In genomic region chr19:14450876-14451275, GRCh38 we compare ENCODE assay signal across 12 cellular contexts. TPM values are rescaled to one million over a fixed set of nuclear protein-coding genes. Genes with fewer than 3 reads are reported as not detected.
"Had no signal": no experiment of that assay in that cellular context is flagged by ENCODE, and none has a peak within 500 bp of the region (broad histone marks: within the 10 kb centered on the region; RNA-seq: fewer than 3 reads in every experiment).

No MANE protein-coding gene starts in this region.

- H3K4me3 ChIP-seq: ascending aorta, cardiac muscle cell, MG63 had no signal

- H3K27me3 ChIP-seq: ascending aorta, cardiac muscle cell, MG63 had no signal

- H3K27ac ChIP-seq: ascending aorta, cardiac muscle cell had no signal

- DNase-seq: KG1; NCI-H1105 treated with DMSO at 0.1 percent for 48 hours; NCI-H1694; NCI-H345; NCI-H524 treated with DMSO at 0.1 percent for 48 hours; NK-92 treated with Interleukin-12 subunit alpha and Interleukin-12 subunit beta, amount 100 ng/mL, for 24 hours; SIG-M5 had no signal

- H3K4me1 ChIP-seq: ascending aorta had no signal

- H3K9me3 ChIP-seq: ascending aorta, MG63 had no signal

RNA-seq across cellular contexts. Expression of gene PTGER1, which starts 24.3 kb away (rescaled TPM):
- total RNA-seq: SK-MEL-5, T-helper 17 cell had no signal
